4 cellular contexts compared by ENCODE assay signal in the genomic region with DNA sequence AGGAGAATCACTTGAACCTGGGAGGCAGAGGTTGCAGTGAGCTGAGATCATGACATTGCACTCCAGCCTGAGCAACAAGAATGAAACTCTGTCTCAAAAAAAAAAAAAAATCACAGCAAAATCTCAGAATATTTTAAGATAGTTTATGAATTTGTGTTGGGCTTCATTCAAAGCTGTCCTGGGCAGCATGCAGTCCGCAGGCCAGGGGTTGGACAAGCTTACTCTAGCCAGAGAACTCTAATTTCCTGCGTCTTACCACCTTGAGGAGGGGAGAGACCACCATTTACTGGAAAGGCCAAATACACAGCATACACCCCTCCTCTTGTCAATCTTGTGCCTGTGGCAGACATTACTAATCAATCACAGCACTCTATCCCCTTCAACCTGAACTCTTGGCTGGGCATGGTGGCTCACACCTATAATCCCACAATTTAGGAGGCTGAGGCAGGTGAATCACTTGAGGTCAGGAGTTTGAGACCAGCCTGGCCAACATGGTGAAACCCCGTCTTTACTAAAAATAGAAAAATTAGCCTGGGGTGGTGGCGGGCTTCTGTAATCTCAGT. TPM values are rescaled to one million over a fixed set of nuclear protein-coding genes. Genes with fewer than 3 reads are reported as not detected.
DNase-seq lines count a peak whose midpoint lies in the region; ATAC-seq, FAIRE-seq and TF ChIP-seq lines count a peak whose summit lies in the region.
"Not testable (repeated sequence)": the region's sequence is repeated elsewhere in the genome, so short reads cannot be mapped to it uniquely, and the experiment has no call there.

No MANE protein-coding gene starts in this region.

- not testable (repeated sequence) for H3K27ac ChIP-seq in HEK293 (ENCODE audit: extremely low read depth, low read depth, low read length); K562 (ENCODE audit: extremely low read depth, low read depth, low read length); osteoblast (ENCODE audit: low read depth, low read length)

- not testable (repeated sequence) for H3K4me3 ChIP-seq in HEK293 (ENCODE audit: low read depth, low read length); K562; osteoblast (ENCODE audit: insufficient read depth, low read length)

- H3K36me3 ChIP-seq in HEK293 (ENCODE audit: control insufficient read depth in 2 of 2, insufficient read depth in 1 of 2, low read length in 2 of 2) = peaks cover 15 to 84% of the 10 kb centered on the region in 2 experiments; a peak in 2 of 3 replicates
- peaks cover 82% of the 10 kb centered on the region for H3K36me3 ChIP-seq in K562 (ENCODE audit: control insufficient read depth, insufficient read depth, low read length)
- H3K36me3 ChIP-seq in osteoblast (ENCODE audit: insufficient read depth, low read length) = peaks cover 28% of the 10 kb centered on the region

- H4K20me1 ChIP-seq in K562 (replicated peaks; ENCODE audit: control insufficient read depth, insufficient read depth, low read length); osteoblast (ENCODE audit: insufficient read depth, low read length): not testable (repeated sequence)

- not testable (repeated sequence) for H3K4me1 Mint-ChIP-seq in T-helper 17 cell

- not testable (repeated sequence) for H3K4me2 ChIP-seq in K562 (ENCODE audit: insufficient read depth, low read length); osteoblast (ENCODE audit: insufficient read depth, low read length)

- H3K9me1 ChIP-seq in K562 (ENCODE audit: control insufficient read depth, insufficient read depth, low read length) = not testable (repeated sequence)

- not testable (repeated sequence) for H3K9ac ChIP-seq in K562 (ENCODE audit: insufficient read depth in 1 of 2, low read depth in 2 of 2, low read length in 2 of 2)

- H3K27me3 ChIP-seq in K562 (ENCODE audit: control insufficient read depth in 2 of 2, insufficient read depth in 2 of 2, low read length in 2 of 2); osteoblast (ENCODE audit: insufficient read depth, low read length): not testable (repeated sequence)

- ATAC-seq in T-helper 17 cell, K562: not testable (repeated sequence)

- H3K36me3 Mint-ChIP-seq in T-helper 17 cell (ENCODE audit: low read depth) = not testable (repeated sequence)

- H3K9me3 ChIP-seq in HEK293 (ENCODE audit: control insufficient read depth, insufficient read depth, low read depth, low read length); T-helper 17 cell (ENCODE audit: control insufficient read depth, low read length, poor library complexity, severe bottlenecking); K562 (replicated peaks; ENCODE audit: control insufficient read depth, insufficient read depth, low read depth, low read length); osteoblast (ENCODE audit: low read depth, low read length): not testable (repeated sequence)

- in situ Hi-C loops in K562 (cut with MboI) = not testable (repeated sequence)

- intact Hi-C loops in K562 (cut with micrococcal nuclease) = not testable (repeated sequence)

- not testable (repeated sequence) for H3K4me1 ChIP-seq in HEK293 (ENCODE audit: control insufficient read depth, insufficient read depth, low read length); K562 (replicated peaks in 1 of 2; ENCODE audit: control insufficient read depth in 2 of 2, insufficient read depth in 2 of 2, low read length in 2 of 2); osteoblast (ENCODE audit: insufficient read depth, low read length)

- 100% methylated on average over 4 of the region's 4 CpGs for WGBS in K562 (ENCODE audit: insufficient coverage, low coverage, missing lambda C conversion rate)

- CTCF ChIA-PET in HEK293 (lab: Yijun Ruan, JAX) (interaction anchor here (0.7 kb wide), 1 partner anchor 60 kb away, joined by 3 read pairs; no protein-coding TSS in a partner anchor), K562 (lab: Yijun Ruan, JAX; ENCODE audit: low intra/inter-chr PET ratio) (interaction anchor here (0.7 kb wide), 1 partner anchor 746 kb away, joined by 3 read pairs; no protein-coding TSS in a partner anchor)

- not testable (repeated sequence) for BruUV-seq in K562 (replicated peaks; lab: Mats Ljungman, UMichigan)

- not testable (repeated sequence) for TF ChIP-seq EP300 in K562 (IDR thresholded peaks at IDR 0.05; ENCODE audit: low read length)

- DNase-seq in T-helper 17 cell = not testable (repeated sequence)
- DNase-seq in K562 (ENCODE audit: extremely low read depth in 1 of 4, low spot score in 3 of 4) (peak in 1 of 4 experiments; percentile 14), osteoblast (ENCODE audit: insufficient read length, low spot score, missing footprints) (peak; percentile 66)

- TF ChIP-seq RAD21 in K562 (CRISPR knock-in tag; conservative IDR thresholded peaks at IDR 0.05 in 1 of 2, IDR thresholded peaks at IDR 0.05 in 1 of 2) = not testable (repeated sequence)

- FAIRE-seq in K562 (lab: Jason Lieb, UNC) = not testable (repeated sequence)

- POLR2A ChIA-PET in HEK293 (lab: Yijun Ruan, JAX) = interaction anchor here (1.6 kb wide), 1 partner anchor 13 kb away, joined by 10 read pairs; a partner anchor contains a TSS
- POLR2A ChIA-PET in K562 (lab: Yijun Ruan, JAX) = interaction anchor here (1.8 kb wide), 1 partner anchor 13 kb away, joined by 9 read pairs; a partner anchor contains a TSS

- H3K79me2 ChIP-seq in K562 (ENCODE audit: control insufficient read depth, insufficient read depth, low read length); osteoblast (ENCODE audit: insufficient read depth, low read length): not testable (repeated sequence)

- H3K27ac Mint-ChIP-seq in T-helper 17 cell = peak overlapping the region; percentile 19

- not testable (repeated sequence) for H3K27me3 Mint-ChIP-seq in T-helper 17 cell

- TF ChIP-seq POLR2A in K562 (conservative IDR thresholded peaks at IDR 0.05) = not testable (repeated sequence)

- H2AFZ ChIP-seq in K562 (ENCODE audit: low read depth, low read length); osteoblast (ENCODE audit: low read length): not testable (repeated sequence)

- not testable (repeated sequence) for TF ChIP-seq CTCF in HEK293 (tag by site-specific recombination; IDR thresholded peaks at IDR 0.05); K562 (IDR thresholded peaks at IDR 0.05 in 2 of 3, conservative IDR thresholded peaks at IDR 0.05 in 1 of 3; ENCODE audit: insufficient read depth in 2 of 3, low read depth in 1 of 3, low read length in 3 of 3); osteoblast (IDR thresholded peaks at IDR 0.05; ENCODE audit: extremely low read depth, low read depth, low read length)

- H3K4me3 Mint-ChIP-seq in T-helper 17 cell = not testable (repeated sequence)

RNA-seq across cellular contexts. Expression of a gene that starts 13.3 kb away (rescaled TPM):
- total RNA-seq in T-helper 17 cell = 100 to 1,000 TPM; 241 to 267 TPM
- total RNA-seq in K562 (2011; cell fraction: chromatin; rRNA removed; ENCODE audit: low replicate concordance) = 364 and 893 TPM in 2 replicates
- total RNA-seq in K562 (2011; cell fraction: nucleolus; rRNA removed) = 386 and 391 TPM in 2 replicates
- total RNA-seq in K562 (2011; cell fraction: nucleoplasm; rRNA removed) = 314 and 336 TPM in 2 replicates
- 132 and 147 TPM in 2 replicates for total RNA-seq in K562 (2014; rRNA removed)
- total RNA-seq in K562 (2014; rRNA removed; fragmentation: Illumina TruSeq; extraction: Trizol) = 56.6 and 57.5 TPM in 2 replicates
- total RNA-seq in K562 (2015; rRNA removed; fragmentation: Illumina TruSeq; extraction: Trizol) = 85.0 and 85.9 TPM in 2 replicates
- total RNA-seq in K562 (2021) = 123 and 144 TPM in 2 replicates
- polyA plus RNA-seq in K562 (2011; rRNA removed) = 51.9 and 75.4 TPM in 2 replicates
- 57.5 and 76.1 TPM in 2 replicates for polyA plus RNA-seq in K562 (2011; cell fraction: cytosol; rRNA removed)
- 548 and 794 TPM in 2 replicates for polyA plus RNA-seq in K562 (2011; cell fraction: nucleus; rRNA removed)
- polyA plus RNA-seq in K562 (2012) = 111 and 155 TPM in 2 replicates
- 125 and 126 TPM in 2 replicates for polyA plus RNA-seq in K562 (2014; fragmentation: Illumina TruSeq; extraction: Trizol)
- 10 to 100 TPM; 15.0 to 19.9 TPM for polyA plus RNA-seq in K562 (2014; fragmentation: Nextera tagmentation; extraction: Ambion mirVana)
- 174 and 182 TPM in 2 replicates for polyA plus RNA-seq in K562 (2014; rRNA removed)
- polyA minus RNA-seq in K562 (2011; rRNA and poly(A)+ RNA removed) = 14.0 and 30.4 TPM in 2 replicates
- 50.7 and 53.3 TPM in 2 replicates for polyA minus RNA-seq in K562 (2011; cell fraction: cytosol; rRNA and poly(A)+ RNA removed)
- 55.5 and 67.1 TPM in 2 replicates for polyA minus RNA-seq in K562 (2011; cell fraction: nucleus; rRNA and poly(A)+ RNA removed)
- total RNA-seq in osteoblast = 52.5 and 72.7 TPM in 2 replicates

RNA-seq across cellular contexts. Expression of a gene that starts 27.6 kb away (rescaled TPM):
- 100 to 1,000 TPM; 227 to 251 TPM for total RNA-seq in T-helper 17 cell
- total RNA-seq in K562 (2011; cell fraction: chromatin; rRNA removed; ENCODE audit: low replicate concordance) = 3.1 and 13.6 TPM in 2 replicates
- total RNA-seq in K562 (2011; cell fraction: nucleolus; rRNA removed) = 13.3 and 15.5 TPM in 2 replicates
- 8.9 and 10.7 TPM in 2 replicates for total RNA-seq in K562 (2011; cell fraction: nucleoplasm; rRNA removed)
- 28.6 and 33.1 TPM in 2 replicates for total RNA-seq in K562 (2014; rRNA removed)
- 12.0 and 21.3 TPM in 2 replicates for total RNA-seq in K562 (2014; rRNA removed; fragmentation: Illumina TruSeq; extraction: Trizol)
- total RNA-seq in K562 (2015; rRNA removed; fragmentation: Illumina TruSeq; extraction: Trizol) = 27.8 TPM in 2 replicates
- 39.5 and 42.2 TPM in 2 replicates for total RNA-seq in K562 (2021)
- polyA plus RNA-seq in K562 (2011; rRNA removed) = 24.2 and 25.2 TPM in 2 replicates
- polyA plus RNA-seq in K562 (2011; cell fraction: cytosol; rRNA removed) = 24.7 and 48.2 TPM in 2 replicates
- polyA plus RNA-seq in K562 (2011; cell fraction: nucleus; rRNA removed) = 13.6 and 14.4 TPM in 2 replicates
- polyA plus RNA-seq in K562 (2012) = 15.9 and 42.8 TPM in 2 replicates
- polyA plus RNA-seq in K562 (2014; fragmentation: Illumina TruSeq; extraction: Trizol) = 21.4 and 22.2 TPM in 2 replicates
- 10 to 100 TPM in 1 of 2 experiments, 1 to 10 TPM in 1; 6.5 to 10.8 TPM for polyA plus RNA-seq in K562 (2014; fragmentation: Nextera tagmentation; extraction: Ambion mirVana)
- 29.7 and 31.1 TPM in 2 replicates for polyA plus RNA-seq in K562 (2014; rRNA removed)
- 8.3 and 11.0 TPM in 2 replicates for polyA minus RNA-seq in K562 (2011; rRNA and poly(A)+ RNA removed)
- 18.0 and 18.9 TPM in 2 replicates for polyA minus RNA-seq in K562 (2011; cell fraction: cytosol; rRNA and poly(A)+ RNA removed)
- polyA minus RNA-seq in K562 (2011; cell fraction: nucleus; rRNA and poly(A)+ RNA removed) = 4.7 and 5.1 TPM in 2 replicates
- 3.2 and 3.6 TPM in 2 replicates for total RNA-seq in osteoblast

RNA-seq across cellular contexts. Expression of a gene that starts 33.7 kb away (rescaled TPM):
- total RNA-seq in T-helper 17 cell = 10 to 100 TPM; 40.2 to 49.8 TPM
- 30.5 and 66.0 TPM in 2 replicates for total RNA-seq in K562 (2011; cell fraction: chromatin; rRNA removed; ENCODE audit: low replicate concordance)
- 39.2 and 46.7 TPM in 2 replicates for total RNA-seq in K562 (2011; cell fraction: nucleolus; rRNA removed)
- 28.3 and 42.4 TPM in 2 replicates for total RNA-seq in K562 (2011; cell fraction: nucleoplasm; rRNA removed)
- 30.1 and 45.1 TPM in 2 replicates for total RNA-seq in K562 (2014; rRNA removed)
- 2.3 and 2.8 TPM in 2 replicates for total RNA-seq in K562 (2014; rRNA removed; fragmentation: Illumina TruSeq; extraction: Trizol)
- total RNA-seq in K562 (2015; rRNA removed; fragmentation: Illumina TruSeq; extraction: Trizol) = 7.0 and 9.3 TPM in 2 replicates
- total RNA-seq in K562 (2021) = 112 and 113 TPM in 2 replicates
- polyA plus RNA-seq in K562 (2011; rRNA removed) = 2.4 and 4.9 TPM in 2 replicates
- 3.4 and 9.5 TPM in 2 replicates for polyA plus RNA-seq in K562 (2011; cell fraction: cytosol; rRNA removed)
- 22.5 and 41.1 TPM in 2 replicates for polyA plus RNA-seq in K562 (2011; cell fraction: nucleus; rRNA removed)
- 39.6 and 39.8 TPM in 2 replicates for polyA plus RNA-seq in K562 (2012)
- 9.3 and 36.7 TPM in 2 replicates for polyA plus RNA-seq in K562 (2014; fragmentation: Illumina TruSeq; extraction: Trizol)
- under 1 TPM; 0.06 to 0.08 TPM for polyA plus RNA-seq in K562 (2014; fragmentation: Nextera tagmentation; extraction: Ambion mirVana)
- 24.6 and 29.2 TPM in 2 replicates for polyA plus RNA-seq in K562 (2014; rRNA removed)
- polyA minus RNA-seq in K562 (2011; rRNA and poly(A)+ RNA removed) = 5.8 and 8.6 TPM in 2 replicates
- polyA minus RNA-seq in K562 (2011; cell fraction: cytosol; rRNA and poly(A)+ RNA removed) = 41.5 and 55.1 TPM in 2 replicates
- polyA minus RNA-seq in K562 (2011; cell fraction: nucleus; rRNA and poly(A)+ RNA removed) = 14.7 and 15.3 TPM in 2 replicates
- total RNA-seq in osteoblast = 8.0 TPM in 2 replicates

RNA-seq across cellular contexts. Expression of a gene that starts 36.3 kb away (rescaled TPM):
- total RNA-seq in T-helper 17 cell (100 to 1,000 TPM; 198 to 207 TPM), K562 (2014; rRNA removed) (374 and 442 TPM in 2 replicates), K562 (2014; rRNA removed; fragmentation: Illumina TruSeq; extraction: Trizol) (92.4 and 108 TPM in 2 replicates), K562 (2015; rRNA removed; fragmentation: Illumina TruSeq; extraction: Trizol) (227 and 233 TPM in 2 replicates), K562 (2021) (220 and 242 TPM in 2 replicates), osteoblast (131 and 154 TPM in 2 replicates)
- total RNA-seq in K562 (2011; cell fraction: chromatin; rRNA removed; ENCODE audit: low replicate concordance) = 143 and 313 TPM in 2 replicates
- 204 and 248 TPM in 2 replicates for total RNA-seq in K562 (2011; cell fraction: nucleolus; rRNA removed)
- 196 and 198 TPM in 2 replicates for total RNA-seq in K562 (2011; cell fraction: nucleoplasm; rRNA removed)
- polyA plus RNA-seq in K562 (2011; rRNA removed) (298 and 334 TPM in 2 replicates), K562 (2014; fragmentation: Illumina TruSeq; extraction: Trizol) (188 and 265 TPM in 2 replicates), K562 (2014; fragmentation: Nextera tagmentation; extraction: Ambion mirVana) (10 to 100 TPM in 1 of 2 experiments, 1 to 10 TPM in 1; 6.6 to 12.8 TPM), K562 (2014; rRNA removed) (481 and 538 TPM in 2 replicates)
- polyA plus RNA-seq in K562 (2011; cell fraction: cytosol; rRNA removed) = 268 and 380 TPM in 2 replicates
- polyA plus RNA-seq in K562 (2011; cell fraction: nucleus; rRNA removed) = 1,074 and 1,365 TPM in 2 replicates
- polyA plus RNA-seq in K562 (2012) = 226 and 230 TPM in 2 replicates
- polyA minus RNA-seq in K562 (2011; rRNA and poly(A)+ RNA removed) = 76.0 and 124 TPM in 2 replicates
- 83.3 and 94.9 TPM in 2 replicates for polyA minus RNA-seq in K562 (2011; cell fraction: cytosol; rRNA and poly(A)+ RNA removed)
- 51.0 and 68.2 TPM in 2 replicates for polyA minus RNA-seq in K562 (2011; cell fraction: nucleus; rRNA and poly(A)+ RNA removed)

RNA-seq across cellular contexts. Expression of a gene that starts 51.2 kb away (rescaled TPM):
- total RNA-seq in T-helper 17 cell = 1 to 10 TPM; 3.3 to 5.9 TPM
- total RNA-seq in K562 (2011; cell fraction: chromatin; rRNA removed; ENCODE audit: low replicate concordance) = 10.6 and 53.0 TPM in 2 replicates
- total RNA-seq in K562 (2011; cell fraction: nucleolus; rRNA removed) = 44.7 and 46.7 TPM in 2 replicates
- total RNA-seq in K562 (2011; cell fraction: nucleoplasm; rRNA removed) = 24.2 and 28.0 TPM in 2 replicates
- 47.0 and 59.4 TPM in 2 replicates for total RNA-seq in K562 (2014; rRNA removed)
- total RNA-seq in K562 (2014; rRNA removed; fragmentation: Illumina TruSeq; extraction: Trizol) = 9.7 and 15.9 TPM in 2 replicates
- total RNA-seq in K562 (2015; rRNA removed; fragmentation: Illumina TruSeq; extraction: Trizol) = 28.9 and 29.7 TPM in 2 replicates
- 34.8 and 36.8 TPM in 2 replicates for total RNA-seq in K562 (2021)
- polyA plus RNA-seq in K562 (2011; rRNA removed) = 22.3 and 33.3 TPM in 2 replicates
- polyA plus RNA-seq in K562 (2011; cell fraction: cytosol; rRNA removed) = 47.1 and 82.4 TPM in 2 replicates
- 33.5 and 61.9 TPM in 2 replicates for polyA plus RNA-seq in K562 (2011; cell fraction: nucleus; rRNA removed)
- 27.6 and 42.2 TPM in 2 replicates for polyA plus RNA-seq in K562 (2012)
- 47.2 and 55.3 TPM in 2 replicates for polyA plus RNA-seq in K562 (2014; fragmentation: Illumina TruSeq; extraction: Trizol)
- polyA plus RNA-seq in K562 (2014; fragmentation: Nextera tagmentation; extraction: Ambion mirVana) = 1 to 10 TPM; 2.5 to 5.8 TPM
- polyA plus RNA-seq in K562 (2014; rRNA removed) = 49.2 and 49.8 TPM in 2 replicates
- 4.9 and 9.2 TPM in 2 replicates for polyA minus RNA-seq in K562 (2011; rRNA and poly(A)+ RNA removed)
- 14.3 and 14.5 TPM in 2 replicates for polyA minus RNA-seq in K562 (2011; cell fraction: cytosol; rRNA and poly(A)+ RNA removed)
- polyA minus RNA-seq in K562 (2011; cell fraction: nucleus; rRNA and poly(A)+ RNA removed) = 5.3 and 9.6 TPM in 2 replicates
- total RNA-seq in osteoblast = 14.7 and 17.7 TPM in 2 replicates

Comparison
In these comparisons a context has a peak if more than half of its experiments do, and no peak if none do; other contexts are left out.
1. RNA of a gene that starts 27.6 kb away (total RNA-seq): 227 to 251 TPM in T-helper 17 cell; 3.1 to 42.2 TPM in K562 and 3.2 to 3.6 TPM in osteoblast; every median in the first group is over 4 times any median in the second.